Comparison of ENCODE assay signal across 8 cellular contexts in the genomic region with DNA sequence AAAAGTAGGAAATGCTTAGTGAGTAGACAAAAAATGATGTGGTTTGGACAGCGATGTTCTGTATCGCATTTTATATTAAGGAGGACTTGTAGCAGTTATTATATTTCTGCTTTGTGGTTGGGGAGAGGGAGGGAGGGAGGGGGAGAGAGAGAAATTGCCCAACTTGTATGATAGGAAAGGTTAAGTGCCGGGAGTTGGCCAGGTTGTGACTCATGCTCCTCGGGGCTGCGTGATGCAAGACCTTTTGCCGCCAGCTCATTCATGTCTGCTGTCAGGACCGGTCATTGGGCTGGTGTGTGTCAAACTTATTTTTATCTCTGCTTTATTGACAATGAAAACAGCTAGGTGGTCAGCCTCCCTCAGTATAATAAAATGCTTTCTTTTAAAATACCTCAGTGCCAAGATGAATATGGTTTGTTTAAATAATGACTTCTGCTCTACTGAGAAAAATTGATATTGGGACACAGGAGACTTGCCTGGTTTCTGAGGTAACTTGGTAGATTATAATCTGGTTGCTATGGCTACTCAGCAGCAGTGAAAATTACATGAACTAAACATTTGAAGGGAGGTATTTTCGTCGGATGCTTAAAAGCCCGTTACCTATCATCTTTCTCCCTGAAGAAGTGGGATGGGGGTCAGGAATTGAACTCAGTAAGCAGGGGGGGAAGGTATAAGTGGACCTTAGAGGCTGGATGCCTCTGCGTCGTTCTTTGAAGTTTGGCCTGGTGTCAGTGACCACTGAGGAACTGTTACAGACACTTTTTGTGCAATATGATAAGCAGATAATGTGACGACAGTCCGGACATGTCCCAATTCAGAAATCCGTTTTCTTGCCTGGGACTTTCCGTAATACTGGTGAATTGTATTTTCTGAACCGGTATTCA.
DNase-seq lines count a peak whose midpoint lies in the region; ATAC-seq and TF ChIP-seq lines count a peak whose summit lies in the region.

No MANE protein-coding gene starts in this region.

- intact Hi-C loops in psoas muscle (cut with DNase I): loop anchor here (2.0 to 10.0 kb wide), 3 partner anchors 23 to 88 kb away; no protein-coding TSS in a partner anchor

- TF ChIP-seq POLR2A in Peyer's patch (IDR thresholded peaks at IDR 0.05): no peak

- DNase-seq in Peyer's patch: peak; percentile 48 to 91 (median 81)
- peak; percentile 45 for DNase-seq in activated effector memory CD4-positive, alpha-beta T cell treated with Interleukin-2 at 50 U/mL for 16 hours
- DNase-seq in foreskin melanocyte: peak; percentile 86
- peak; percentile 94 to 96 for DNase-seq in psoas muscle

- H3K9me3 ChIP-seq in Peyer's patch: no peaks in the 10 kb centered on the region
- no peaks in the 10 kb centered on the region for H3K9me3 ChIP-seq in psoas muscle

- H3K4me1 ChIP-seq in Peyer's patch: peaks cover 0 to 37% (median 4%) of the 10 kb centered on the region in 4 donors
- H3K4me1 ChIP-seq in psoas muscle: peaks cover 91% of the 10 kb centered on the region

- H3K27me3 ChIP-seq in Peyer's patch: no peaks in the 10 kb centered on the region
- H3K27me3 ChIP-seq in psoas muscle (ENCODE audit: insufficient read depth in 3 of 3, low read length in 2 of 3): no peaks in the 10 kb centered on the region

- H3K4me3 ChIP-seq in Peyer's patch: no peak overlapping the region
- H3K4me3 ChIP-seq in psoas muscle: peak overlapping the region; percentile 33

- TF ChIP-seq CTCF in Peyer's patch (IDR thresholded peaks at IDR 0.05) (no peak), psoas muscle (IDR thresholded peaks at IDR 0.05) (no peak)

- 27 to 52% (median 31%) methylated on average over 17 of the region's 17 CpGs for WGBS in psoas muscle, 3 donors

- H3K27ac ChIP-seq in Peyer's patch (peak overlapping the region; percentile 18 to 72 (median 41)), psoas muscle (peak overlapping the region; percentile 95)

- H3K36me3 ChIP-seq in Peyer's patch (no peaks in the 10 kb centered on the region), psoas muscle (ENCODE audit: insufficient read depth in 1 of 2, low read depth in 1 of 2) (no peaks in the 10 kb centered on the region)

- ATAC-seq in GM19463 (IDR thresholded peaks at IDR 0.05; ENCODE audit: unreplicated experiment): peak; percentile 33
- peak; percentile 87 to 93 (median 89) for ATAC-seq in psoas muscle
- ATAC-seq in GM21717 (IDR thresholded peaks at IDR 0.05; ENCODE audit: unreplicated experiment): no peak
- ATAC-seq in GM18517 (IDR thresholded peaks at IDR 0.05; ENCODE audit: unreplicated experiment): no peak
- no peak for ATAC-seq in HG03460 (IDR thresholded peaks at IDR 0.05; ENCODE audit: unreplicated experiment)

Comparison
In these comparisons a context has a peak if more than half of its experiments do, and no peak if none do; other contexts are left out.
1. ATAC-seq: peak in GM19463 (single experiment) and psoas muscle (4 of 4); none in GM21717 (single experiment), GM18517 (single experiment) and HG03460 (single experiment).
2. DNase-seq: peak in every context shown above with its lines; median percentile 95 in psoas muscle; 86 in foreskin melanocyte; 81 in Peyer's patch; 45 in activated effector memory CD4-positive, alpha-beta T cell treated with Interleukin-2 at 50 U/mL for 16 hours.